ENCODE assay signal across 12 cellular contexts in the genomic region with DNA sequence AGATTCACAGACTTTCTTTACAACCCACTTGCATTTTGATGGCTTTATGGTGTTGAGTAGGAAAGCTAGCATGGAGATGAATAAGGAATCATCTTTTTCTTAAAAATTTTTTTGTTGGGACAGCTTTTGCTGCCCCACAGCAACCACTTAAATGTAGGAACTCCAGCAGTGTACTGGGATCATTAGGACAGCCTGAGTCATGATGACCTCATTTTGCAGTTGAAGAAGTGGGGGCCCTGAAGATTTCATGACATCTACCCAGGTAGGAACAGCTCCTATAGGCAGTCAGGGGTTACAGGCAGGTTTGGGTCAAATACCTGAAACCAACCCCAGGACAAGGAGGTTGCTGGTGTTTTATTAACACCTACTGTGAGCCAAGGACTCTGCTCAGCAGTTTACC. TPM values are rescaled to one million over a fixed set of nuclear protein-coding genes. Genes with fewer than 3 reads are reported as not detected.
DNase-seq lines count a peak whose midpoint lies in the region; FAIRE-seq and TF ChIP-seq lines count a peak whose summit lies in the region.
"Had no signal": no experiment of that assay in that cellular context is flagged by ENCODE, and none has a peak within 500 bp of the region (broad histone marks: within the 10 kb centered on the region; RNA-seq: fewer than 3 reads in every experiment).

No MANE protein-coding gene starts in this region.

- peaks cover 64% of the 10 kb centered on the region for H4K20me1 ChIP-seq in BLaER1

- H3K27me3 Mint-ChIP-seq in brain (peaks cover 17% of the 10 kb centered on the region), nephron (ENCODE audit: low read depth) (no peaks in the 10 kb centered on the region)

- peaks cover 90% of the 10 kb centered on the region for H3K4me1 ChIP-seq in BLaER1

- peaks cover 52% of the 10 kb centered on the region for H3K36me3 ChIP-seq in BLaER1

- H3K9ac ChIP-seq in BLaER1, result peak overlapping the region; percentile 22; the same call in 1 of the 2 replicates

- peak overlapping the region; percentile 93 for H3K4me2 ChIP-seq in BLaER1

- no peak for FAIRE-seq in frontal cortex (lab: Jason Lieb, UNC)

- H3K4me1 Mint-ChIP-seq in brain (peaks cover 48% of the 10 kb centered on the region), nephron (peaks cover 20% of the 10 kb centered on the region)

- peak; percentile 42 for DNase-seq in HCEC 1CT
- no peak for DNase-seq in SIG-M5 treated with dmso at 0.1 percent for 504 hours (lab: John Stamatoyannopoulos, UW; ENCODE audit: unreplicated experiment)
- DNase-seq in frontal cortex (ENCODE audit: low spot score in 2 of 2), result no peak
- DNase-seq in NCI-H1092 treated with DMSO at 0.1 percent for 48 hours (lab: John Stamatoyannopoulos, UW), result no peak
- DNase-seq: NCI-H226; nucleus accumbens; stimulated activated CD4-positive, alpha-beta T cell treated with anti-CD3 and anti-CD28 coated beads, Interleukin-2, amount 100 ng/mL, for 24 hours; stimulated activated naive CD8-positive, alpha-beta T cell treated with anti-CD3 and anti-CD28 coated beads, Interleukin-15, Interleukin-2, amounts not matched to agents 100 U/mL and 50 U/mL, for 24 hours had no signal

- no peak for TF ChIP-seq CTCF in brain (conservative IDR thresholded peaks at IDR 0.05)
- TF ChIP-seq CTCF in nephron (IDR thresholded peaks at IDR 0.05; ENCODE audit: unreplicated experiment in 3 of 3), result no peak

- H3K36me3 Mint-ChIP-seq in brain, result peaks cover 42% of the 10 kb centered on the region
- H3K36me3 Mint-ChIP-seq in nephron (ENCODE audit: low read depth), result peaks cover 36% of the 10 kb centered on the region

- H3K9me3 Mint-ChIP-seq in brain, result no peaks in the 10 kb centered on the region
- H3K9me3 Mint-ChIP-seq in nephron, result no peaks in the 10 kb centered on the region

- no peaks in the 10 kb centered on the region for H3K9me3 ChIP-seq in BLaER1

- no peak overlapping the region for H3K27ac ChIP-seq in BLaER1

- no peak overlapping the region for H3K27ac Mint-ChIP-seq in brain
- H3K27ac Mint-ChIP-seq in nephron, result no peak overlapping the region

- H3K4me3 ChIP-seq in BLaER1, result no peak overlapping the region

- H3K27me3 ChIP-seq in BLaER1, result no peaks in the 10 kb centered on the region

- peak overlapping the region; percentile 97 to 100 (median 98) for H3K4me3 Mint-ChIP-seq in brain
- H3K4me3 Mint-ChIP-seq in nephron, result peak overlapping the region; percentile 56 to 79 (median 70)

RNA-seq across cellular contexts. Expression of gene METTL22, which starts 2.1 kb away (rescaled TPM):
- polyA plus RNA-seq in brain (ENCODE audit: insufficient read depth, low read depth, low replicate concordance), result 16.3 TPM
- 7.7 TPM for total RNA-seq in frontal cortex

RNA-seq across cellular contexts. Expression of gene TMEM114, which starts 33.3 kb away (rescaled TPM):
- polyA plus RNA-seq in brain (ENCODE audit: insufficient read depth, low read depth, low replicate concordance), result not detected
- not detected for total RNA-seq in frontal cortex
- total RNA-seq: cerebellum had no signal

RNA-seq across cellular contexts. Expression of gene ABAT, which starts 50.8 kb away (rescaled TPM):
- polyA plus RNA-seq in brain (ENCODE audit: insufficient read depth, low read depth, low replicate concordance), result 76.9 TPM
- total RNA-seq in frontal cortex, result 110 TPM
